ENCODE assay signal across 8 cellular contexts in genomic region chr15:72473670-72474465, GRCh38. TPM values are rescaled to one million over a fixed set of nuclear protein-coding genes. Genes with fewer than 3 reads are reported as not detected.
DNase-seq lines count a peak whose midpoint lies in the region; ATAC-seq and TF ChIP-seq lines count a peak whose summit lies in the region.

Gene ARIH1, plus strand, starts transcription at chr15:72474330. Its CDS starts 310 bp downstream, at chr15:72474640.

- 0 to 1% (median 0%) methylated on average over 56 to 61 of the region's 62 CpGs for WGBS in adipose tissue, 3 donors
- WGBS in heart left ventricle, 4 donors: 0% methylated on average over 14 to 62 of the region's 62 CpGs
- 0% methylated on average over 14 to 29 of the region's 62 CpGs for WGBS in upper lobe of left lung, 2 donors

- H3K9me3 ChIP-seq in heart left ventricle (no peaks in the 10 kb centered on the region), upper lobe of left lung (no peaks in the 10 kb centered on the region)

- TF ChIP-seq POLR2A in heart left ventricle (IDR thresholded peaks at IDR 0.05) (peak; percentile 59 to 98), upper lobe of left lung (IDR thresholded peaks at IDR 0.05) (peak in 3 of 4 donors; percentile 97 to 100 (median 98))

- H3K4me3 ChIP-seq in heart left ventricle (peak within 1 kb of the TSS; percentile 55 to 95 (median 81)), upper lobe of left lung (peak within 1 kb of the TSS; percentile 69 to 92 (median 78))

- intact Hi-C loops in heart left ventricle (cut with DNase I) (loop anchor here in 8 of 10 donors (2.0 to 10.0 kb wide), 7 partner anchors 97 to 308 kb away; partner anchors contain the start of genes HEXA (in 5 of the 8), ADPGK (in 1 of the 8), BBS4 (in 1 of the 8) and HIGD2B (in 1 of the 8)), posterior cingulate gyrus (cut with DNase I) (loop anchor here (2.0 to 10.0 kb wide), 2 partner anchors 99 to 111 kb away; no protein-coding TSS in a partner anchor)

- peak; percentile 96 to 99 (median 99) for DNase-seq in NCI-H1417 (lab: John Stamatoyannopoulos, UW)
- peak; percentile 95 for DNase-seq in T follicular helper cell (ENCODE audit: low read depth)
- DNase-seq in heart left ventricle: peak; percentile 97 to 99 (median 98)
- DNase-seq in posterior cingulate gyrus: peak; percentile 97 to 100 (median 98)
- peak; percentile 95 to 100 for DNase-seq in upper lobe of left lung

- TF ChIP-seq EP300 in upper lobe of left lung (IDR thresholded peaks at IDR 0.05): peak in 3 of 4 donors; percentile 32 to 87 (median 44)

- no peaks in the 10 kb centered on the region for H3K27me3 ChIP-seq in heart left ventricle
- no peaks in the 10 kb centered on the region for H3K27me3 ChIP-seq in upper lobe of left lung

- ATAC-seq in HG02759 (IDR thresholded peaks at IDR 0.05; ENCODE audit: unreplicated experiment): peak; percentile 87
- peak; percentile 97 to 98 (median 98) for ATAC-seq in heart left ventricle
- peak; percentile 98 to 99 for ATAC-seq in upper lobe of left lung (ENCODE audit: low FRiP score in 2 of 2)

- peak within 1 kb of the TSS; percentile 99 for H3K27ac ChIP-seq in adipose tissue (ENCODE audit: low read depth, low read length)
- H3K27ac ChIP-seq in heart left ventricle: peak within 1 kb of the TSS; percentile 95 to 100 (median 99)
- H3K27ac ChIP-seq in upper lobe of left lung: peak within 1 kb of the TSS; percentile 98 to 100 (median 100)

- H3K36me3 ChIP-seq in heart left ventricle: peaks cover 0 to 36% (median 11%) of the 10 kb centered on the region in 9 donors
- peaks cover 0 to 21% (median 0%) of the 10 kb centered on the region in 4 donors for H3K36me3 ChIP-seq in upper lobe of left lung

- peaks cover 0 to 48% (median 37%) of the 10 kb centered on the region in 12 donors for H3K4me1 ChIP-seq in heart left ventricle
- H3K4me1 ChIP-seq in upper lobe of left lung: peaks cover 31 to 45% (median 38%) of the 10 kb centered on the region in 4 donors

- TF ChIP-seq CTCF in GM12874 (IDR thresholded peaks at IDR 0.05; ENCODE audit: insufficient read depth, low read depth, low read length) (peak; percentile 29; the same call in 1 of the 2 replicates), heart left ventricle (IDR thresholded peaks at IDR 0.05) (peak in 6 of 12 donors; percentile 4 to 35 (median 20)), upper lobe of left lung (IDR thresholded peaks at IDR 0.05) (peak in 2 of 6 experiments; percentile 12 to 33)

RNA-seq across cellular contexts. Expression of gene ARIH1, which starts in this region (rescaled TPM):
- polyA plus RNA-seq in adipose tissue (10 to 100 TPM; 13.0 to 31.7 (median 25.0) TPM), heart left ventricle (10 to 100 TPM; 25.3 to 34.9 TPM)
- total RNA-seq in heart left ventricle (100 to 1,000 TPM in 7 of 9 donors, 10 to 100 TPM in 2; 50.2 to 217 (median 167) TPM), upper lobe of left lung (100 to 1,000 TPM in 2 of 6 donors, 10 to 100 TPM in 4; 43.0 to 155 (median 85.4) TPM)

Comparison
In these comparisons a context has a peak if more than half of its experiments do, and no peak if none do; other contexts are left out.
1. Peak in every context shown above with its lines: DNase-seq, ATAC-seq, H3K4me3 ChIP-seq and H3K27ac ChIP-seq.